Comparison of ENCODE assay signal across 15 cellular contexts in the genomic region with DNA sequence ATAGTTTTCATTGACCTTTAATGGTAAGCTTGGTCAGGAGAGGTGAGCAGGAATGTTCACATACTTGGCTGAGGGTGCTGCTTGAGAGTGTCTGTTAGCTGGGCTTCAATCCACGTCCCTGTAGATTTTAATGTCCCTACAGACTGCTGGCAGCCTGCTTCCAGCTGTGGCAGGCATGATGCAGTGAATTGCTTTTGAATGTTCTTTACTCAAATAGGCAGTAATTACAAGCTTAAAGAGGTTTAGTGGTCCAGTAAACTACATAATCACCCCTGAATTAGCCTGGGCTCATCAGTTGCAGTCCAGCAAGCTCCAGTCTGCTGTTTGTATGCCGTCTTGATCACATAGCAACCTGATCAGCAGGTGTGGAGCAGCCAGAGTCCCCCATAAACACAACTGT.
A peak's percentile ranks its signal among the peaks of the same experiment; 100 is the strongest.
DNase-seq lines count a peak whose midpoint lies in the region; ATAC-seq, FAIRE-seq and TF ChIP-seq lines count a peak whose summit lies in the region.
"Had no signal": no experiment of that assay in that cellular context is flagged by ENCODE, and none has a peak within 500 bp of the region (broad histone marks: within the 10 kb centered on the region; RNA-seq: fewer than 3 reads in every experiment).

No MANE protein-coding gene starts in this region.

- TF ChIP-seq CTCF in GM23338 (conservative IDR thresholded peaks at IDR 0.05; ENCODE audit: low read depth in 2 of 2) (no peak), esophagus muscularis mucosa (IDR thresholded peaks at IDR 0.05) (no peak), pancreas (IDR thresholded peaks at IDR 0.05) (no peak)

- H2AFZ ChIP-seq in GM23338: no peak overlapping the region

- H3K9me2 ChIP-seq in GM23338 (ENCODE audit: insufficient read depth): no peaks in the 10 kb centered on the region

- no peak overlapping the region; the same call in 1 of the 2 replicates for H3K4me2 ChIP-seq in GM23338

- no peak overlapping the region for H3K27ac ChIP-seq in GM23338 (ENCODE audit: low read depth)
- peak overlapping the region; percentile 18 to 72 (median 56) for H3K27ac ChIP-seq in esophagus muscularis mucosa (replicated peaks in 1 of 4)
- H3K27ac ChIP-seq in pancreas: no peak overlapping the region
- H3K27ac ChIP-seq in small intestine (ENCODE audit: low read depth in 1 of 2, low read length in 1 of 2): no peak overlapping the region

- ATAC-seq in GM23338: peak; percentile 76
- peak in 3 of 4 donors; percentile 8 to 50 (median 23) for ATAC-seq in pancreas
- no peak for ATAC-seq in naive thymus-derived CD8-positive, alpha-beta T cell
- ATAC-seq: activated T-cell treated with anti-CD3 and anti-CD28 coated beads, Interleukin-2, amount 50 U/mL, for 4 hours; stimulated activated naive CD8-positive, alpha-beta T cell treated with anti-CD3 and anti-CD28 coated beads, Interleukin-15, Interleukin-2, amounts not matched to agents 100 U/mL and 50 U/mL, for 24 hours had no signal

- no peak overlapping the region for H3K27ac Mint-ChIP-seq in GM23338
- H3K27ac Mint-ChIP-seq in naive thymus-derived CD8-positive, alpha-beta T cell: no peak overlapping the region

- H3K4me1 Mint-ChIP-seq in GM23338: peaks cover 24% of the 10 kb centered on the region
- H3K4me1 Mint-ChIP-seq in naive thymus-derived CD8-positive, alpha-beta T cell: no peaks in the 10 kb centered on the region

- TF ChIP-seq POLR2A in esophagus muscularis mucosa (IDR thresholded peaks at IDR 0.05; ENCODE audit: low read depth): no peak

- no peak for TF ChIP-seq EP300 in esophagus muscularis mucosa (IDR thresholded peaks at IDR 0.05)

- no peaks in the 10 kb centered on the region for H3K9me3 Mint-ChIP-seq in GM23338
- H3K9me3 Mint-ChIP-seq in naive thymus-derived CD8-positive, alpha-beta T cell: no peaks in the 10 kb centered on the region
- H3K9me3 Mint-ChIP-seq: activated T-cell treated with anti-CD3 and anti-CD28 coated beads, Interleukin-2, amount 50 U/mL, for 4 hours had no signal

- peak; percentile 43 for DNase-seq in GM23338 (ENCODE audit: low spot score)
- peak; percentile 93 for DNase-seq in NCI-H1930 (lab: John Stamatoyannopoulos, UW)
- no peak for DNase-seq in esophagus muscularis mucosa (ENCODE audit: extremely low spot score)
- no peak for DNase-seq in pancreas
- no peak for DNase-seq in naive thymus-derived CD8-positive, alpha-beta T cell
- no peak for DNase-seq in T-helper 9 cell
- no peak for DNase-seq in SHP77 (lab: John Stamatoyannopoulos, UW)
- no peak for DNase-seq in small intestine
- DNase-seq: activated T-cell treated with anti-CD3 and anti-CD28 coated beads, Interleukin-2, amount 50 U/mL, for 4 hours; C1 segment of cervical spinal cord; hippocampal formation; stimulated activated CD4-positive, alpha-beta T cell treated with anti-CD3 and anti-CD28 coated beads, Interleukin-4, amount 100 ng/mL, for 1 hour; stimulated activated naive CD8-positive, alpha-beta T cell treated with anti-CD3 and anti-CD28 coated beads, Interleukin-15, Interleukin-2, amounts not matched to agents 100 U/mL and 50 U/mL, for 24 hours had no signal

- no peaks in the 10 kb centered on the region for H3K79me2 ChIP-seq in GM23338 (replicated peaks; ENCODE audit: insufficient read depth)

- H3K27me3 ChIP-seq in GM23338 (ENCODE audit: insufficient read depth): no peaks in the 10 kb centered on the region
- H3K27me3 ChIP-seq in esophagus muscularis mucosa: no peaks in the 10 kb centered on the region
- H3K27me3 ChIP-seq in pancreas: no peaks in the 10 kb centered on the region
- H3K27me3 ChIP-seq in small intestine (ENCODE audit: control insufficient read depth in 2 of 2, insufficient read depth in 2 of 2, low read length in 2 of 2): no peaks in the 10 kb centered on the region

- no peaks in the 10 kb centered on the region for H3F3A ChIP-seq in GM23338 (replicated peaks; ENCODE audit: low read depth)

- no peak overlapping the region for H3K4me3 Mint-ChIP-seq in GM23338
- no peak overlapping the region for H3K4me3 Mint-ChIP-seq in naive thymus-derived CD8-positive, alpha-beta T cell
- H3K4me3 Mint-ChIP-seq: activated T-cell treated with anti-CD3 and anti-CD28 coated beads, Interleukin-2, amount 50 U/mL, for 4 hours had no signal

- H3K36me3 ChIP-seq in GM23338 (ENCODE audit: insufficient read depth) (no peaks in the 10 kb centered on the region), esophagus muscularis mucosa (no peaks in the 10 kb centered on the region), pancreas (peaks cover 0 to 4% (median 0%) of the 10 kb centered on the region in 3 donors), small intestine (ENCODE audit: control insufficient read depth in 2 of 2, insufficient read depth in 2 of 2, low read length in 2 of 2) (no peaks in the 10 kb centered on the region)

- H3K4me3 ChIP-seq in GM23338: no peak overlapping the region
- H3K4me3 ChIP-seq in esophagus muscularis mucosa: no peak overlapping the region
- no peak overlapping the region for H3K4me3 ChIP-seq in pancreas
- no peak overlapping the region for H3K4me3 ChIP-seq in small intestine (ENCODE audit: low read depth in 1 of 2, low read length in 2 of 2)

- FAIRE-seq in pancreas (lab: Jason Lieb, UNC): no peak
- FAIRE-seq in small intestine (lab: Jason Lieb, UNC): no peak
- FAIRE-seq: astrocyte, endothelial cell of umbilical vein had no signal

- no peaks in the 10 kb centered on the region for H3K36me3 Mint-ChIP-seq in GM23338 (ENCODE audit: low read depth)
- H3K36me3 Mint-ChIP-seq in naive thymus-derived CD8-positive, alpha-beta T cell: no peaks in the 10 kb centered on the region

- intact Hi-C loops in esophagus muscularis mucosa (cut with DNase I): no loop called here
- intact Hi-C loops in pancreas (cut with DNase I): no loop called here

- H4K20me1 ChIP-seq in GM23338 (replicated peaks; ENCODE audit: insufficient read depth): no peaks in the 10 kb centered on the region

- peaks cover 24% of the 10 kb centered on the region for H3K4me1 ChIP-seq in GM23338 (ENCODE audit: insufficient read depth)
- peaks cover 39 to 96% (median 92%) of the 10 kb centered on the region in 4 donors for H3K4me1 ChIP-seq in esophagus muscularis mucosa
- peaks cover 7 to 29% (median 23%) of the 10 kb centered on the region in 3 donors for H3K4me1 ChIP-seq in pancreas
- H3K4me1 ChIP-seq in small intestine (ENCODE audit: control insufficient read depth in 2 of 2, insufficient read depth in 1 of 2, low read depth in 1 of 2, low read length in 1 of 2): no peaks in the 10 kb centered on the region

- 27% methylated on average over 2 of the region's 2 CpGs for WGBS in esophagus muscularis mucosa
- 56 to 58% methylated on average over 2 of the region's 2 CpGs for WGBS in pancreas, 2 donors
- WGBS in small intestine, 3 donors: 42 to 70% (median 50%) methylated on average over 2 of the region's 2 CpGs

- H3K9me3 ChIP-seq in esophagus muscularis mucosa: no peaks in the 10 kb centered on the region
- no peaks in the 10 kb centered on the region for H3K9me3 ChIP-seq in pancreas
- H3K9me3 ChIP-seq in small intestine (ENCODE audit: control insufficient read depth, low read depth): no peaks in the 10 kb centered on the region

- no peaks in the 10 kb centered on the region for H3K27me3 Mint-ChIP-seq in GM23338 (ENCODE audit: insufficient read depth, low read depth, poor library complexity)
- H3K27me3 Mint-ChIP-seq in naive thymus-derived CD8-positive, alpha-beta T cell: peaks cover 0 to 7% (median 0%) of the 10 kb centered on the region in 5 donors

- POLR2A ChIA-PET in naive thymus-derived CD8-positive, alpha-beta T cell (lab: Charles Lee): no interaction called here

TF ChIP-seq in GM23338, 12 proteins besides CTCF, POLR2A, EP300 and RAD21 (continues in another document):
- TF ChIP-seq ZNF331 (CRISPR knock-in tag; IDR thresholded peaks at IDR 0.05; ENCODE audit: low read depth): no peak

Comparison
In these comparisons a context has a peak if more than half of its experiments do, and no peak if none do; other contexts are left out.
1. ATAC-seq: peak in GM23338 (single experiment) and pancreas (3 of 4); none in naive thymus-derived CD8-positive, alpha-beta T cell (0 of 2).
2. DNase-seq: peak in GM23338 (single experiment) and NCI-H1930 (2 of 2); none in esophagus muscularis mucosa (single experiment), pancreas (0 of 6), naive thymus-derived CD8-positive, alpha-beta T cell (0 of 10), T-helper 9 cell (single experiment), SHP77 (0 of 2) and small intestine (single experiment).
3. H3K27ac ChIP-seq: peak in esophagus muscularis mucosa (4 of 4); none in GM23338 (single experiment), pancreas (0 of 4) and small intestine (0 of 2).